ENCODE assay signal across 1 cellular context in genomic region chr20:37526839-37527637, GRCh38.
TF ChIP-seq lines count a peak whose summit lies in the region.

No MANE protein-coding gene starts in this region.

TF ChIP-seq in HEK293, 187 proteins besides CTCF, POLR2A, EP300 and RAD21 (continued from another document):
- TF ChIP-seq, protein P1, sequence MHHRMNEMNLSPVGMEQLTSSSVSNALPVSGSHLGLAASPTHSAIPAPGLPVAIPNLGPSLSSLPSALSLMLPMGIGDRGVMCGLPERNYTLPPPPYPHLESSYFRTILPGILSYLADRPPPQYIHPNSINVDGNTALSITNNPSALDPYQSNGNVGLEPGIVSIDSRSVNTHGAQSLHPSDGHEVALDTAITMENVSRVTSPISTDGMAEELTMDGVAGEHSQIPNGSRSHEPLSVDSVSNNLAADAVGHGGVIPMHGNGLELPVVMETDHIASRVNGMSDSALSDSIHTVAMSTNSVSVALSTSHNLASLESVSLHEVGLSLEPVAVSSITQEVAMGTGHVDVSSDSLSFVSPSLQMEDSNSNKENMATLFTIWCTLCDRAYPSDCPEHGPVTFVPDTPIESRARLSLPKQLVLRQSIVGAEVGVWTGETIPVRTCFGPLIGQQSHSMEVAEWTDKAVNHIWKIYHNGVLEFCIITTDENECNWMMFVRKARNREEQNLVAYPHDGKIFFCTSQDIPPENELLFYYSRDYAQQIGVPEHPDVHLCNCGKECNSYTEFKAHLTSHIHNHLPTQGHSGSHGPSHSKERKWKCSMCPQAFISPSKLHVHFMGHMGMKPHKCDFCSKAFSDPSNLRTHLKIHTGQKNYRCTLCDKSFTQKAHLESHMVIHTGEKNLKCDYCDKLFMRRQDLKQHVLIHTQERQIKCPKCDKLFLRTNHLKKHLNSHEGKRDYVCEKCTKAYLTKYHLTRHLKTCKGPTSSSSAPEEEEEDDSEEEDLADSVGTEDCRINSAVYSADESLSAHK (tag by site-specific recombination; IDR thresholded peaks at IDR 0.05), result peak; percentile 33; the same call in 1 of the 2 replicates
- TF ChIP-seq ZSCAN16 (tag by site-specific recombination; IDR thresholded peaks at IDR 0.05), result no peak
- no peak for TF ChIP-seq ZNF664 (tag by site-specific recombination; IDR thresholded peaks at IDR 0.05)
- TF ChIP-seq, protein P2, sequence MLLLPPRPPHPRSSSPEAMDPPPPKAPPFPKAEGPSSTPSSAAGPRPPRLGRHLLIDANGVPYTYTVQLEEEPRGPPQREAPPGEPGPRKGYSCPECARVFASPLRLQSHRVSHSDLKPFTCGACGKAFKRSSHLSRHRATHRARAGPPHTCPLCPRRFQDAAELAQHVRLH (tag by site-specific recombination; IDR thresholded peaks at IDR 0.05), result no peak
- TF ChIP-seq ZBTB10 (tag by site-specific recombination; IDR thresholded peaks at IDR 0.05), result no peak
- 0 out of 2 replicates have a peak, but pooled peaks have one; percentile 6 for TF ChIP-seq ZBTB17 (tag by site-specific recombination; IDR thresholded peaks at IDR 0.05)
- no peak for TF ChIP-seq ZNF239 (tag by site-specific recombination; IDR thresholded peaks at IDR 0.05)
- TF ChIP-seq ZBTB49 (tag by site-specific recombination; IDR thresholded peaks at IDR 0.05; ENCODE audit: low read depth), result no peak
- TF ChIP-seq ZNF398 (tag by site-specific recombination; IDR thresholded peaks at IDR 0.05), result no peak
- TF ChIP-seq ZNF76 (tag by site-specific recombination; IDR thresholded peaks at IDR 0.05; ENCODE audit: borderline replicate concordance, low read depth), result no peak
- TF ChIP-seq TCF7L2 (IDR thresholded peaks at IDR 0.05; ENCODE audit: borderline replicate concordance, low read depth, low read length), result no peak
- no peak for TF ChIP-seq ZSCAN30 (tag by site-specific recombination; IDR thresholded peaks at IDR 0.05)
- TF ChIP-seq ZFHX2 (tag by site-specific recombination; conservative IDR thresholded peaks at IDR 0.05), result no peak
- 0 out of 2 replicates have a peak, but pooled peaks have one; percentile 24 for TF ChIP-seq MZF1 (tag by site-specific recombination; IDR thresholded peaks at IDR 0.05; ENCODE audit: borderline replicate concordance)
- no peak for TF ChIP-seq ZNF302 (tag by site-specific recombination; IDR thresholded peaks at IDR 0.05; ENCODE audit: low read depth)
- TF ChIP-seq, protein P3, sequence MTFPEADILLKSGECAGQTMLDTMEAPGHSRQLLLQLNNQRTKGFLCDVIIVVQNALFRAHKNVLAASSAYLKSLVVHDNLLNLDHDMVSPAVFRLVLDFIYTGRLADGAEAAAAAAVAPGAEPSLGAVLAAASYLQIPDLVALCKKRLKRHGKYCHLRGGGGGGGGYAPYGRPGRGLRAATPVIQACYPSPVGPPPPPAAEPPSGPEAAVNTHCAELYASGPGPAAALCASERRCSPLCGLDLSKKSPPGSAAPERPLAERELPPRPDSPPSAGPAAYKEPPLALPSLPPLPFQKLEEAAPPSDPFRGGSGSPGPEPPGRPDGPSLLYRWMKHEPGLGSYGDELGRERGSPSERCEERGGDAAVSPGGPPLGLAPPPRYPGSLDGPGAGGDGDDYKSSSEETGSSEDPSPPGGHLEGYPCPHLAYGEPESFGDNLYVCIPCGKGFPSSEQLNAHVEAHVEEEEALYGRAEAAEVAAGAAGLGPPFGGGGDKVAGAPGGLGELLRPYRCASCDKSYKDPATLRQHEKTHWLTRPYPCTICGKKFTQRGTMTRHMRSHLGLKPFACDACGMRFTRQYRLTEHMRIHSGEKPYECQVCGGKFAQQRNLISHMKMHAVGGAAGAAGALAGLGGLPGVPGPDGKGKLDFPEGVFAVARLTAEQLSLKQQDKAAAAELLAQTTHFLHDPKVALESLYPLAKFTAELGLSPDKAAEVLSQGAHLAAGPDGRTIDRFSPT (tag by site-specific recombination; IDR thresholded peaks at IDR 0.05), result no peak
- TF ChIP-seq IKZF3 (tag by site-specific recombination; IDR thresholded peaks at IDR 0.05), result 0 out of 2 replicates have a peak, but pooled peaks have one; percentile 26
- no peak for TF ChIP-seq YY2 (tag by site-specific recombination; IDR thresholded peaks at IDR 0.05)
